Comparison of ENCODE assay signal across 23 cellular contexts in the genomic region with DNA sequence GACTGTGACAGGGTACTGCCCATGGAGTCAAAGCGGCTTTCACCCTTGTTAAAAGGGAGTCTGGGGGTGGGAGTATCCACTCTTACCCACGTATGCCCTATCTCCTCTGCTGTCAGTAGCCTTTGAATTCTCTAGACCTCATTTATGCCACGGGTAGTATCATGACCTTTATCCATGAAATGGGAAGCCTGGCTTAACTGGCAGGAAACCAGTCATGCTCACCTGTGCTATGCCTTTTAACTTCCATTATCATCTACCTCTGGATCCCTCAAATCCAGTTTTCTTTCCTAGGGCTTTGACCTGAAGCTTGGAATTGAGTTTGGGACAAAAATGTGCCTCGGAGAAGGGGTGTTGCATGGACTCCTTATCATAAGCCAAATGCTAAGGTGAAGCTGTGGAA. TPM values are rescaled to one million over a fixed set of nuclear protein-coding genes. Genes with fewer than 3 reads are reported as not detected.
DNase-seq lines count a peak whose midpoint lies in the region; ATAC-seq, FAIRE-seq and TF ChIP-seq lines count a peak whose summit lies in the region.
"Had no signal": no experiment of that assay in that cellular context is flagged by ENCODE, and none has a peak within 500 bp of the region (broad histone marks: within the 10 kb centered on the region; RNA-seq: fewer than 3 reads in every experiment).

No MANE protein-coding gene starts in this region.

- WGBS in HepG2 (ENCODE audit: low lambda C conversion rate) = 4% methylated on average over 4 of the region's 4 CpGs
- 47% methylated on average over 4 of the region's 4 CpGs for WGBS in right lobe of liver (ENCODE audit: insufficient coverage, low coverage, low lambda C conversion rate, missing lambda C conversion rate)
- WGBS in H1 (ENCODE audit: extremely low coverage in 1 of 2, insufficient coverage in 1 of 2, insufficient read length in 1 of 2, insufficient replicate concordance in 2 of 2, low coverage in 1 of 2, low lambda C conversion rate in 2 of 2, missing lambda C conversion rate in 1 of 2), 2 experiments = 84% methylated on average over 4 of the region's 4 CpGs; no CpG with 5 or more reads in 1 of the 2 experiments

- H3K4ac ChIP-seq in H1 (replicated peaks; ENCODE audit: insufficient read length, low read depth, low read length) = no peak overlapping the region

- TF ChIP-seq RAD21 in HepG2 (CRISPR knock-in tag; IDR thresholded peaks at IDR 0.05) = no peak
- TF ChIP-seq RAD21 in H1 (IDR thresholded peaks at IDR 0.05 in 1 of 2, conservative IDR thresholded peaks at IDR 0.05 in 1 of 2; ENCODE audit: low read depth in 2 of 2, low read length in 2 of 2) = no peak

- no peaks in the 10 kb centered on the region for H3K9me3 ChIP-seq in HepG2 (ENCODE audit: low read length)
- peaks cover 0 to 5% (median 2%) of the 10 kb centered on the region in 4 donors for H3K9me3 ChIP-seq in right lobe of liver
- peaks cover 15 to 31% of the 10 kb centered on the region in 2 experiments; a peak in 3 of 4 replicates for H3K9me3 ChIP-seq in H1 (ENCODE audit: insufficient read depth in 2 of 2, low read depth in 1 of 2, low read length in 1 of 2)
- H3K9me3 ChIP-seq: BE2C, BLaER1 had no signal

- no peak overlapping the region for H3K4me3 ChIP-seq in HepG2 (replicated peaks in 1 of 3; ENCODE audit: insufficient read depth in 1 of 3, low read depth in 2 of 3, low read length in 3 of 3)
- no peak overlapping the region for H3K4me3 ChIP-seq in right lobe of liver
- H3K4me3 ChIP-seq in H1 (ENCODE audit: extremely low read depth in 1 of 4, insufficient read depth in 2 of 4, low read depth in 3 of 4, low read length in 4 of 4) = no peak overlapping the region
- H3K4me3 ChIP-seq: BLaER1 had no signal

- H3K4me2 ChIP-seq in HepG2 (ENCODE audit: low read depth, low read length) (no peak overlapping the region), H1 (ENCODE audit: insufficient read depth in 1 of 2, low read depth in 2 of 2, low read length in 2 of 2) (no peak overlapping the region)
- H3K4me2 ChIP-seq: BLaER1 had no signal

- CTCF ChIA-PET in HepG2 (lab: Yijun Ruan, JAX; ENCODE audit: low intra/inter-chr PET ratio, low total read pairs) (no interaction called here), H1 (lab: Charles Lee; ENCODE audit: partially characterized antibody) (no interaction called here)

- intact Hi-C loops in HepG2 (cut with micrococcal nuclease; ENCODE audit: unreplicated experiment) (no loop called here), right lobe of liver (cut with DNase I) (no loop called here)

- no peak for TF ChIP-seq POLR2A in HepG2 (IDR thresholded peaks at IDR 0.05; ENCODE audit: insufficient read depth in 1 of 2, low read depth in 2 of 2, low read length in 2 of 2)
- TF ChIP-seq POLR2A in right lobe of liver (IDR thresholded peaks at IDR 0.05) = no peak
- no peak for TF ChIP-seq POLR2A in H1 (IDR thresholded peaks at IDR 0.05; ENCODE audit: control extremely low read depth in 1 of 2, low read depth in 2 of 2, low read length in 2 of 2)

- H2BK12ac ChIP-seq in H1 (ENCODE audit: low read depth, low read length) = no peak overlapping the region

- TF ChIP-seq CTCF in HepG2 (CRISPR knock-in tag; IDR thresholded peaks at IDR 0.05) (no peak), right lobe of liver (IDR thresholded peaks at IDR 0.05) (no peak), H1 (IDR thresholded peaks at IDR 0.05; ENCODE audit: control extremely low read depth in 1 of 3, insufficient read depth in 1 of 3, low read depth in 1 of 3, low read length in 3 of 3) (no peak)

- H2BK120ac ChIP-seq in H1 (replicated peaks; ENCODE audit: low read depth, low read length) = no peak overlapping the region

- H2BK15ac ChIP-seq in H1 (ENCODE audit: low read length) = no peak overlapping the region

- no peak overlapping the region for H4K8ac ChIP-seq in H1 (ENCODE audit: extremely low read depth, insufficient read depth, low read length)

- H2AK5ac ChIP-seq in H1 (ENCODE audit: low read depth, low read length) = no peak overlapping the region

- DNase-seq in NCI-H748 (lab: John Stamatoyannopoulos, UW; ENCODE audit: unreplicated experiment) = peak; percentile 3
- DNase-seq in NCI-H748 treated with DMSO at 0.1 percent for 48 hours (lab: John Stamatoyannopoulos, UW) = no peak
- DNase-seq in HepG2 (ENCODE audit: low spot score) = no peak
- DNase-seq in right lobe of liver = no peak
- DNase-seq in H1 (ENCODE audit: low read depth in 1 of 2, low spot score in 2 of 2) = no peak
- DNase-seq in CD1c-positive myeloid dendritic cell (ENCODE audit: extremely low spot score) = no peak
- DNase-seq: 8988T; ACHN; BE2C; C1 segment of cervical spinal cord; Caco-2; Calu3; CD4-positive, alpha-beta T cell; CD8-positive, alpha-beta T cell; DMS79 treated with DMSO at 0.1 percent for 48 hours; GF-D8 had no signal

- H3K27ac ChIP-seq in HepG2 (ENCODE audit: extremely low read length, insufficient read depth, low read length) (no peak overlapping the region), right lobe of liver (no peak overlapping the region), H1 (ENCODE audit: low read depth, low read length) (no peak overlapping the region)
- H3K27ac ChIP-seq: BLaER1 had no signal

- H2BK20ac ChIP-seq in H1 (ENCODE audit: low read length) = 0 out of 2 replicates have a peak overlapping the region, but pooled peaks have one; percentile 0

- H2BK5ac ChIP-seq in H1 (ENCODE audit: low read depth, low read length) = no peak overlapping the region

- POLR2A ChIA-PET in HepG2 (lab: Yijun Ruan, JAX) = no interaction called here
- POLR2A ChIA-PET in H1 (lab: Charles Lee; ENCODE audit: partially characterized antibody) = no interaction called here

- no peak overlapping the region for H3K14ac ChIP-seq in H1 (ENCODE audit: insufficient read length)

- H3K36me3 ChIP-seq in HepG2 (replicated peaks in 1 of 2; ENCODE audit: control insufficient read depth in 1 of 2, insufficient read depth in 2 of 2, low read length in 2 of 2) = no peaks in the 10 kb centered on the region
- no peaks in the 10 kb centered on the region for H3K36me3 ChIP-seq in right lobe of liver
- peaks cover 0 to 10% (median 0%) of the 10 kb centered on the region in 4 experiments; a peak in 3 of 8 replicates for H3K36me3 ChIP-seq in H1 (ENCODE audit: control insufficient read depth in 2 of 4, insufficient read depth in 4 of 4, low read length in 3 of 4)
- H3K36me3 ChIP-seq: BE2C, BLaER1 had no signal

- no peak overlapping the region for H3K18ac ChIP-seq in H1 (ENCODE audit: extremely low read depth, low read length)

- no peak overlapping the region for H4K91ac ChIP-seq in H1 (replicated peaks; ENCODE audit: insufficient read length, low read length)

- no peaks in the 10 kb centered on the region for H3K79me1 ChIP-seq in H1 (ENCODE audit: low read depth, low read length)

- no peaks in the 10 kb centered on the region for H3K23me2 ChIP-seq in H1 (ENCODE audit: low read depth, low read length)

- FAIRE-seq in HepG2 (lab: Jason Lieb, UNC) (no peak), H1 (lab: Jason Lieb, UNC) (no peak)
- FAIRE-seq: A204.1, D721Med, G401.6, GM12891, GM19239 had no signal

- no peak overlapping the region for H3K23ac ChIP-seq in H1 (ENCODE audit: insufficient read length)

- H3K9ac ChIP-seq in HepG2 (ENCODE audit: insufficient read depth, low read depth, low read length) (no peak overlapping the region), H1 (replicated peaks in 1 of 4; ENCODE audit: extremely low read depth in 1 of 4, low read depth in 3 of 4, low read length in 3 of 4) (no peak overlapping the region)
- H3K9ac ChIP-seq: BLaER1 had no signal

- in situ Hi-C loops in HepG2 (cut with HindIII; ENCODE audit: extremely low pct_ligation_motif_present, low pct_unique_long_range_greater_than_20kb) = no loop called here

- no TSS peak for BruUV-seq in HepG2 (replicated peaks; lab: Mats Ljungman, UMichigan)

- H4K5ac ChIP-seq in H1 (ENCODE audit: insufficient read length, low read depth, low read length) = no peak overlapping the region

- TF ChIP-seq EP300 in HepG2 (IDR thresholded peaks at IDR 0.05; ENCODE audit: low read depth in 2 of 2, low read length in 2 of 2) = no peak
- TF ChIP-seq EP300 in HepG2 (CRISPR knock-in tag; IDR thresholded peaks at IDR 0.05; ENCODE audit: borderline replicate concordance) = no peak
- TF ChIP-seq EP300 in H1 (IDR thresholded peaks at IDR 0.05; ENCODE audit: borderline replicate concordance in 1 of 2, low read depth in 2 of 2, low read length in 2 of 2) = no peak

- no peak overlapping the region for H3K56ac ChIP-seq in H1 (replicated peaks; ENCODE audit: insufficient read length, low read depth, low read length)

- ATAC-seq in HepG2 (no peak), right lobe of liver (no peak)
- ATAC-seq: CD8-positive, alpha-beta T cell had no signal

- peaks cover 2 to 9% of the 10 kb centered on the region in 2 experiments; a peak in 3 of 5 replicates for H3K27me3 ChIP-seq in HepG2 (ENCODE audit: control insufficient read depth in 1 of 2, insufficient read depth in 2 of 2, low read length in 2 of 2)
- H3K27me3 ChIP-seq in right lobe of liver = no peaks in the 10 kb centered on the region
- no peaks in the 10 kb centered on the region for H3K27me3 ChIP-seq in H1 (replicated peaks in 1 of 4; ENCODE audit: control insufficient read depth in 3 of 4, extremely low read depth in 1 of 4, insufficient read depth in 3 of 4, low read length in 3 of 4)
- H3K27me3 ChIP-seq: BE2C, BLaER1 had no signal

- H3K4me1 ChIP-seq in HepG2 (ENCODE audit: insufficient read depth, low read length) (no peaks in the 10 kb centered on the region), right lobe of liver (no peaks in the 10 kb centered on the region), H1 (replicated peaks in 1 of 4; ENCODE audit: control insufficient read depth in 3 of 4, insufficient read depth in 4 of 4, low read length in 3 of 4) (peaks cover 0 to 4% (median 3%) of the 10 kb centered on the region in 4 experiments; a peak in 3 of 7 replicates)
- H3K4me1 ChIP-seq: BE2C, Caco-2 had no signal

- H4K20me1 ChIP-seq in HepG2 (ENCODE audit: insufficient read depth, low read length) (no peaks in the 10 kb centered on the region), H1 (replicated peaks in 1 of 2; ENCODE audit: control insufficient read depth in 1 of 2, insufficient read depth in 2 of 2, low read length in 2 of 2) (no peaks in the 10 kb centered on the region)
- H4K20me1 ChIP-seq: BLaER1 had no signal

- H3K79me2 ChIP-seq in HepG2 (ENCODE audit: insufficient read depth, low read length) (no peaks in the 10 kb centered on the region), H1 (ENCODE audit: control insufficient read depth in 1 of 2, insufficient read depth in 2 of 2, low read length in 2 of 2) (no peaks in the 10 kb centered on the region)

- H2AFZ ChIP-seq in HepG2 (ENCODE audit: low read length) (no peak overlapping the region), H1 (ENCODE audit: low read length) (no peak overlapping the region)

RNA-seq across cellular contexts. Expression of a gene that starts 30.0 kb away (rescaled TPM):
- total RNA-seq in HepG2 (2016; rRNA removed; fragmentation: Illumina TruSeq; extraction: Trizol) = not detected in 2 replicates
- total RNA-seq in HepG2 (2016; cell fraction: cytosol; rRNA removed; fragmentation: Illumina TruSeq; extraction: Trizol; ENCODE audit: low read depth) = not detected in 2 replicates
- 0.02 TPM in 1 of 2 replicates, not detected in the other for total RNA-seq in HepG2 (2016; cell fraction: insoluble cytoplasmic fraction; rRNA removed; fragmentation: Illumina TruSeq; extraction: Trizol)
- not detected in 2 replicates for total RNA-seq in HepG2 (2016; cell fraction: membrane; rRNA removed; fragmentation: Illumina TruSeq; extraction: Trizol)
- not detected in 2 replicates for total RNA-seq in HepG2 (2016; cell fraction: nucleus; rRNA removed; fragmentation: Illumina TruSeq; extraction: Trizol)
- 0.01 TPM in 1 of 2 replicates, not detected in the other for polyA plus RNA-seq in HepG2 (2011; rRNA removed)
- polyA plus RNA-seq in HepG2 (2011; cell fraction: cytosol; rRNA removed) = 0.01 TPM in 1 of 2 replicates, not detected in the other
- polyA plus RNA-seq in HepG2 (2011; cell fraction: nucleus; rRNA removed) = not detected in 2 replicates
- 0.03 and 0.08 TPM in 2 replicates for polyA plus RNA-seq in HepG2 (2012)
- polyA plus RNA-seq in HepG2 (2016; cell fraction: cytosol; fragmentation: Illumina TruSeq; extraction: Trizol; ENCODE audit: low read depth) = not detected in 2 replicates
- 0.04 TPM in 1 of 2 replicates, not detected in the other for polyA plus RNA-seq in HepG2 (2016; cell fraction: insoluble cytoplasmic fraction; fragmentation: Illumina TruSeq; extraction: Trizol; ENCODE audit: low read depth)
- not detected in 2 replicates for polyA plus RNA-seq in HepG2 (2016; cell fraction: membrane; fragmentation: Illumina TruSeq; extraction: Trizol; ENCODE audit: low read depth)
- not detected in 2 replicates for polyA plus RNA-seq in HepG2 (2016; cell fraction: nucleus; fragmentation: Illumina TruSeq; extraction: Trizol; ENCODE audit: insufficient read depth, low read depth)
- 0.08 TPM in 1 of 2 replicates, not detected in the other for polyA minus RNA-seq in HepG2 (2011; rRNA and poly(A)+ RNA removed; ENCODE audit: low replicate concordance)
- not detected in 2 replicates for polyA minus RNA-seq in HepG2 (2011; cell fraction: cytosol; rRNA and poly(A)+ RNA removed)
- polyA minus RNA-seq in HepG2 (2011; cell fraction: nucleus; rRNA and poly(A)+ RNA removed) = 0.26 TPM in 1 of 2 replicates, not detected in the other
- under 1 TPM in 2 of 6 experiments, not detected in 4; 0.18 to 0.25 TPM for total RNA-seq in right lobe of liver
- 0.19 and 0.27 TPM in 2 replicates for total RNA-seq in H1 (2021; fragmentation: NEBNext Ultra II Directional; extraction: Animal tissue kit (Norgen Biotek cat#: 25700))
- 0.11 and 0.17 TPM in 2 replicates for polyA plus RNA-seq in H1 (2011; rRNA removed)
- polyA plus RNA-seq in H1 (2011; cell fraction: cytosol; rRNA removed) = 0.16 TPM
- 0.19 TPM for polyA plus RNA-seq in H1 (2011; cell fraction: nucleus; rRNA removed)
- 0.13 to 0.29 TPM (median 0.17 TPM) in 4 replicates for polyA plus RNA-seq in H1 (2012, experiment 1 of 2)
- polyA plus RNA-seq in H1 (2012, experiment 2 of 2) = not detected
- polyA plus RNA-seq in H1 (2013, experiment 1 of 2) = 0.12 TPM
- polyA plus RNA-seq in H1 (2013, experiment 2 of 2) = 0.15 TPM
- polyA minus RNA-seq in H1 (2011; rRNA and poly(A)+ RNA removed) = 0.98 and 1.4 TPM in 2 replicates
- polyA minus RNA-seq in H1 (2011; cell fraction: cytosol; rRNA and poly(A)+ RNA removed) = 0.22 TPM
- polyA minus RNA-seq in H1 (2011; cell fraction: nucleus; rRNA and poly(A)+ RNA removed) = 1.2 TPM
- total RNA-seq: CD4-positive, alpha-beta T cell; CD8-positive, alpha-beta T cell had no signal
- polyA plus RNA-seq: CD14-positive monocyte had no signal
